Comparison of ENCODE assay signal across 23 cellular contexts in genomic region chr2:165086337-165086736, GRCh38.
DNase-seq lines count a peak whose midpoint lies in the region; ATAC-seq and TF ChIP-seq lines count a peak whose summit lies in the region.
"Had no signal": no experiment of that assay in that cellular context is flagged by ENCODE, and none has a peak within 500 bp of the region (broad histone marks: within the 10 kb centered on the region; RNA-seq: fewer than 3 reads in every experiment).

No MANE protein-coding gene starts in this region.

- peaks cover 11% of the 10 kb centered on the region for H3K4me1 ChIP-seq in OCI-LY3 (ENCODE audit: low read length)
- H3K4me1 ChIP-seq: BE2C, BLaER1 had no signal

- H3K4me1 Mint-ChIP-seq in memory B cell, result no peaks in the 10 kb centered on the region
- H3K4me1 Mint-ChIP-seq: CD14-positive monocyte; CD4-positive, alpha-beta memory T cell; CD4-positive, CD25-positive, alpha-beta regulatory T cell; CD8-positive, alpha-beta memory T cell had no signal

- no peaks in the 10 kb centered on the region for H4K20me1 ChIP-seq in OCI-LY3 (ENCODE audit: insufficient read depth, low read length)
- H4K20me1 ChIP-seq: BLaER1 had no signal

- H3K27me3 ChIP-seq in OCI-LY3 (ENCODE audit: low read depth, low read length), result no peaks in the 10 kb centered on the region
- H3K27me3 ChIP-seq: BE2C, BLaER1 had no signal

- H3K36me3 ChIP-seq in OCI-LY3 (replicated peaks; ENCODE audit: low read depth, low read length), result peaks cover 23% of the 10 kb centered on the region
- H3K36me3 ChIP-seq: BE2C, BLaER1 had no signal

- no peak overlapping the region for H3K4me3 ChIP-seq in OCI-LY3 (ENCODE audit: low read length)
- H3K4me3 ChIP-seq: BLaER1, GM12878 had no signal

- 0 out of 2 replicates have a peak, but pooled peaks cover 8% of the 10 kb centered on the region for H3K79me2 ChIP-seq in OCI-LY3 (ENCODE audit: low read length)

- no peak overlapping the region for H3K9ac ChIP-seq in OCI-LY3 (ENCODE audit: low read length)
- H3K9ac ChIP-seq: BLaER1 had no signal

- no peaks in the 10 kb centered on the region for H3K27me3 Mint-ChIP-seq in memory B cell
- H3K27me3 Mint-ChIP-seq: CD4-positive, alpha-beta memory T cell; CD4-positive, CD25-positive, alpha-beta regulatory T cell; CD8-positive, alpha-beta memory T cell had no signal

- TF ChIP-seq CTCF in OCI-LY3 (IDR thresholded peaks at IDR 0.05; ENCODE audit: low read depth, low read length), result no peak

- no peak overlapping the region for H3K27ac Mint-ChIP-seq in memory B cell
- H3K27ac Mint-ChIP-seq: CD14-positive monocyte; CD4-positive, alpha-beta memory T cell; CD4-positive, CD25-positive, alpha-beta regulatory T cell; CD8-positive, alpha-beta memory T cell had no signal

- H3K9me3 ChIP-seq in OCI-LY3 (ENCODE audit: insufficient read depth, low read length), result peaks cover 15% of the 10 kb centered on the region; the same call in 1 of the 2 replicates
- H3K9me3 ChIP-seq: BE2C had no signal

- H3K4me2 ChIP-seq in OCI-LY3 (ENCODE audit: low read length), result peak overlapping the region; percentile 32
- H3K4me2 ChIP-seq: BLaER1 had no signal

- H3K27ac ChIP-seq in OCI-LY3 (ENCODE audit: low read length), result no peak overlapping the region
- H3K27ac ChIP-seq: 22Rv1, BLaER1 had no signal

- no peaks in the 10 kb centered on the region for H3K36me3 Mint-ChIP-seq in memory B cell
- H3K36me3 Mint-ChIP-seq: CD14-positive monocyte; CD4-positive, alpha-beta memory T cell; CD4-positive, CD25-positive, alpha-beta regulatory T cell; CD8-positive, alpha-beta memory T cell had no signal

- peak; percentile 69 for ATAC-seq in GM19351 (IDR thresholded peaks at IDR 0.05; ENCODE audit: unreplicated experiment)
- ATAC-seq in memory B cell (ENCODE audit: low read depth), result peak; percentile 19
- no peak for ATAC-seq in HG02840 (IDR thresholded peaks at IDR 0.05; ENCODE audit: low FRiP score, unreplicated experiment)
- ATAC-seq: GM12878 had no signal

- DNase-seq in memory B cell (ENCODE audit: low spot score in 2 of 2), result no peak
- no peak for DNase-seq in A172 (ENCODE audit: low spot score)
- DNase-seq: ACHN; BE2C; C1 segment of cervical spinal cord; CD4-positive, alpha-beta memory T cell; CD4-positive, CD25-positive, alpha-beta regulatory T cell; CD8-positive, alpha-beta memory T cell; COR-L47; DMS 273 treated with DMSO at 0.1 percent for 48 hours; DMS153; DMS53; DMS79; DND-41; EL; GDM1 had no signal

- H3K4me3 Mint-ChIP-seq in memory B cell, result no peak overlapping the region
- H3K4me3 Mint-ChIP-seq: CD14-positive monocyte; CD4-positive, alpha-beta memory T cell; CD4-positive, CD25-positive, alpha-beta regulatory T cell; CD8-positive, alpha-beta memory T cell had no signal

- no peak overlapping the region for H2AFZ ChIP-seq in OCI-LY3 (ENCODE audit: low read depth, low read length)

- H3K9me3 Mint-ChIP-seq in memory B cell, result peaks cover 10% of the 10 kb centered on the region
